12 cellular contexts compared by ENCODE assay signal in the genomic region with DNA sequence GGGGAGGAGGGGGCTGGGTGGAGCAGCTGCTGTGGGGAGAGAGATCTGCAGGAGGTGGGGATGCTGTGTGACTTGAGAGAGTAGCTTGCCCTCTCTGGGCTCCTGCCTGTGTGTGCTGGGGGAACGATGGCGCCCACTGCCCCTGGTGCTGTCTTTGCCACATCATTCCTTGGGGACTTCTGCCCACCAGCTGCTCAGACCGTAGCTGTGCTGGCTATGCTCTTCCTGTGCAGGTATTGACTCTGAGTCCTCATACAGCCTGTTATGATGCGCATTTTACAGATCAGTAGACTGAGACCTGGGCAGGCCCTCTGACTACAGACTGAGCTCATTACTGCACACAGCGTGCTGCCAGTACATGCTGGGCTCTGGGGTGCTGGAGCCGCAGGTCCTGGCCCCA. TPM values are rescaled to one million over a fixed set of nuclear protein-coding genes. Genes with fewer than 3 reads are reported as not detected.
DNase-seq lines count a peak whose midpoint lies in the region; ATAC-seq, FAIRE-seq and TF ChIP-seq lines count a peak whose summit lies in the region.
"Had no signal": no experiment of that assay in that cellular context is flagged by ENCODE, and none has a peak within 500 bp of the region (broad histone marks: within the 10 kb centered on the region; RNA-seq: fewer than 3 reads in every experiment).

No MANE protein-coding gene starts in this region.

- CTCF ChIA-PET in activated CD8-positive, alpha-beta T cell treated with anti-CD3 and anti-CD28 coated beads for 36 hours (lab: Charles Lee), result interaction anchor here (0.7 to 3.5 kb wide), 3 partner anchors 10 to 68 kb away, joined by 3 to 16 read pairs (median 4); partner anchors contain the start of genes DNM2 and QTRT1

- H3K9me3 ChIP-seq in kidney (ENCODE audit: control insufficient read depth in 1 of 2, low read length in 2 of 2) (no peaks in the 10 kb centered on the region), gastrocnemius medialis (no peaks in the 10 kb centered on the region)

- no peak overlapping the region for H3K4me3 Mint-ChIP-seq in GM23338
- no peak overlapping the region for H3K4me3 Mint-ChIP-seq in activated CD8-positive, alpha-beta T cell treated with anti-CD3 and anti-CD28 coated beads for 36 hours

- H3K4me2 ChIP-seq in GM23338, result no peak overlapping the region
- H3K4me2 ChIP-seq: KMS-11 had no signal

- no peak for ATAC-seq in GM23338
- ATAC-seq in activated CD8-positive, alpha-beta T cell treated with anti-CD3 and anti-CD28 coated beads for 36 hours, result no peak
- ATAC-seq in gastrocnemius medialis, result peak in 1 of 2 donors; percentile 6
- no peak for ATAC-seq in GM19452 (IDR thresholded peaks at IDR 0.05; ENCODE audit: unreplicated experiment)
- no peak for ATAC-seq in GM21360 (IDR thresholded peaks at IDR 0.05; ENCODE audit: unreplicated experiment)

- peaks cover 4% of the 10 kb centered on the region for H3K27me3 Mint-ChIP-seq in GM23338 (ENCODE audit: insufficient read depth, low read depth, poor library complexity)
- H3K27me3 Mint-ChIP-seq in activated CD8-positive, alpha-beta T cell treated with anti-CD3 and anti-CD28 coated beads for 36 hours, result no peaks in the 10 kb centered on the region

- H3K27ac ChIP-seq in GM23338 (ENCODE audit: low read depth) (peak overlapping the region; percentile 78; the same call in 1 of the 2 replicates), kidney (ENCODE audit: low read depth in 2 of 2, low read length in 2 of 2) (peak overlapping the region; percentile 82 to 86), gastrocnemius medialis (peak overlapping the region; percentile 75 to 85 (median 82))
- H3K27ac ChIP-seq: KMS-11 had no signal

- no peak for FAIRE-seq in kidney (lab: Jason Lieb, UNC)

- no peaks in the 10 kb centered on the region for H3K79me2 ChIP-seq in GM23338 (replicated peaks; ENCODE audit: insufficient read depth)

- TF ChIP-seq CTCF in GM23338 (conservative IDR thresholded peaks at IDR 0.05; ENCODE audit: low read depth in 2 of 2), result no peak
- TF ChIP-seq CTCF in activated CD8-positive, alpha-beta T cell treated with anti-CD3 and anti-CD28 coated beads for 36 hours (IDR thresholded peaks at IDR 0.05), result no peak
- no peak for TF ChIP-seq CTCF in kidney (IDR thresholded peaks at IDR 0.05; ENCODE audit: borderline replicate concordance, extremely low read depth, insufficient read depth)
- TF ChIP-seq CTCF in gastrocnemius medialis (IDR thresholded peaks at IDR 0.05 in 4 of 5, conservative IDR thresholded peaks at IDR 0.05 in 1 of 5), result no peak

- H3K9me3 Mint-ChIP-seq in GM23338, result no peaks in the 10 kb centered on the region
- H3K9me3 Mint-ChIP-seq in activated CD8-positive, alpha-beta T cell treated with anti-CD3 and anti-CD28 coated beads for 36 hours, result no peaks in the 10 kb centered on the region

- H3K9me2 ChIP-seq in GM23338 (ENCODE audit: insufficient read depth), result no peaks in the 10 kb centered on the region

- POLR2A ChIA-PET in activated CD8-positive, alpha-beta T cell treated with anti-CD3 and anti-CD28 coated beads for 36 hours (lab: Charles Lee), result interaction anchor here (0.9 to 1.6 kb wide), 2 partner anchors 15 to 51 kb away, joined by 5 to 8 read pairs; partner anchors contain the start of gene DNM2

- peaks cover 21% of the 10 kb centered on the region for H3K4me1 Mint-ChIP-seq in GM23338
- peaks cover 19% of the 10 kb centered on the region for H3K4me1 Mint-ChIP-seq in activated CD8-positive, alpha-beta T cell treated with anti-CD3 and anti-CD28 coated beads for 36 hours (ENCODE audit: low read depth)

- peaks cover 3% of the 10 kb centered on the region; the same call in 1 of the 2 replicates for H3F3A ChIP-seq in GM23338 (replicated peaks; ENCODE audit: low read depth)

- H3K4me1 ChIP-seq in GM23338 (ENCODE audit: insufficient read depth), result no peaks in the 10 kb centered on the region
- peaks cover 56 to 64% of the 10 kb centered on the region in 2 donors for H3K4me1 ChIP-seq in kidney (ENCODE audit: control insufficient read depth in 1 of 2, insufficient read depth in 1 of 2, low read depth in 1 of 2, low read length in 2 of 2)
- peaks cover 43 to 50% of the 10 kb centered on the region in 2 donors for H3K4me1 ChIP-seq in gastrocnemius medialis

- H3K36me3 ChIP-seq in GM23338 (ENCODE audit: insufficient read depth) (peaks cover 4% of the 10 kb centered on the region), kidney (ENCODE audit: control insufficient read depth in 1 of 2, insufficient read depth in 2 of 2, low read length in 2 of 2) (peaks cover 3 to 8% of the 10 kb centered on the region in 2 donors), gastrocnemius medialis (peaks cover 0 to 16% of the 10 kb centered on the region in 2 donors)

- H2AFZ ChIP-seq in GM23338, result no peak overlapping the region

- in situ Hi-C loops in gastrocnemius medialis (cut with MboI; ENCODE audit: low sequenced_read_pairs in 4 of 4), result loop anchor here in 1 of 4 donors (5.0 kb wide), 1 partner anchor 52 kb away; the partner anchor contains the start of gene DNM2

- H4K20me1 ChIP-seq in GM23338 (replicated peaks; ENCODE audit: insufficient read depth), result no peaks in the 10 kb centered on the region; the same call in none of the 2 replicates

- DNase-seq in GM23338 (ENCODE audit: low spot score), result no peak
- no peak for DNase-seq in activated CD8-positive, alpha-beta T cell treated with anti-CD3 and anti-CD28 coated beads for 36 hours
- no peak for DNase-seq in kidney
- DNase-seq in gastrocnemius medialis, result no peak
- DNase-seq in hepatic stellate cell (ENCODE audit: low spot score), result no peak
- no peak for DNase-seq in amygdala (lab: John Stamatoyannopoulos, UW)
- DNase-seq: NCI-H2171 treated with DMSO at 0.1 percent for 48 hours; SIG-M5; stimulated activated CD4-positive, alpha-beta T cell treated with anti-CD3 and anti-CD28 coated beads, Interleukin-4, amount 100 ng/mL, for 24 hours had no signal

- H3K27me3 ChIP-seq in GM23338 (ENCODE audit: insufficient read depth) (no peaks in the 10 kb centered on the region), gastrocnemius medialis (no peaks in the 10 kb centered on the region)

- intact Hi-C loops in activated CD8-positive, alpha-beta T cell treated with anti-CD3 and anti-CD28 coated beads for 36 hours (cut with micrococcal nuclease), result no loop called here
- intact Hi-C loops in kidney (cut with DNase I), result no loop called here
- intact Hi-C loops in gastrocnemius medialis (cut with DNase I; ENCODE audit: low total_unique reads), result loop anchor here (1.0 kb wide), 2 partner anchors 52 to 95 kb away; no protein-coding TSS in a partner anchor

- peak overlapping the region in 1 of 2 donors; percentile 21 for H3K9ac ChIP-seq in kidney (ENCODE audit: low read length in 2 of 2)
- H3K9ac ChIP-seq: KMS-11 had no signal

- no peak for TF ChIP-seq POLR2A in gastrocnemius medialis (IDR thresholded peaks at IDR 0.05)

- H3K4me3 ChIP-seq in GM23338, result no peak overlapping the region
- peak overlapping the region in 1 of 2 donors; percentile 41 for H3K4me3 ChIP-seq in kidney (ENCODE audit: low read length in 2 of 2)
- H3K4me3 ChIP-seq in gastrocnemius medialis, result no peak overlapping the region

- peak overlapping the region; percentile 44; the same call in 1 of the 2 replicates for H3K27ac Mint-ChIP-seq in GM23338
- H3K27ac Mint-ChIP-seq in activated CD8-positive, alpha-beta T cell treated with anti-CD3 and anti-CD28 coated beads for 36 hours, result peak overlapping the region; percentile 57

- H3K36me3 Mint-ChIP-seq in GM23338 (ENCODE audit: low read depth), result peaks cover 15% of the 10 kb centered on the region
- peaks cover 12% of the 10 kb centered on the region for H3K36me3 Mint-ChIP-seq in activated CD8-positive, alpha-beta T cell treated with anti-CD3 and anti-CD28 coated beads for 36 hours (ENCODE audit: low read depth)

TF ChIP-seq in GM23338, 12 proteins besides CTCF, POLR2A, EP300 and RAD21 (continues in another document):
- TF ChIP-seq ETS1 (IDR thresholded peaks at IDR 0.05) (no peak), POLR2AphosphoS5 (IDR thresholded peaks at IDR 0.05; ENCODE audit: low read depth) (no peak)
- TF ChIP-seq, protein P1, sequence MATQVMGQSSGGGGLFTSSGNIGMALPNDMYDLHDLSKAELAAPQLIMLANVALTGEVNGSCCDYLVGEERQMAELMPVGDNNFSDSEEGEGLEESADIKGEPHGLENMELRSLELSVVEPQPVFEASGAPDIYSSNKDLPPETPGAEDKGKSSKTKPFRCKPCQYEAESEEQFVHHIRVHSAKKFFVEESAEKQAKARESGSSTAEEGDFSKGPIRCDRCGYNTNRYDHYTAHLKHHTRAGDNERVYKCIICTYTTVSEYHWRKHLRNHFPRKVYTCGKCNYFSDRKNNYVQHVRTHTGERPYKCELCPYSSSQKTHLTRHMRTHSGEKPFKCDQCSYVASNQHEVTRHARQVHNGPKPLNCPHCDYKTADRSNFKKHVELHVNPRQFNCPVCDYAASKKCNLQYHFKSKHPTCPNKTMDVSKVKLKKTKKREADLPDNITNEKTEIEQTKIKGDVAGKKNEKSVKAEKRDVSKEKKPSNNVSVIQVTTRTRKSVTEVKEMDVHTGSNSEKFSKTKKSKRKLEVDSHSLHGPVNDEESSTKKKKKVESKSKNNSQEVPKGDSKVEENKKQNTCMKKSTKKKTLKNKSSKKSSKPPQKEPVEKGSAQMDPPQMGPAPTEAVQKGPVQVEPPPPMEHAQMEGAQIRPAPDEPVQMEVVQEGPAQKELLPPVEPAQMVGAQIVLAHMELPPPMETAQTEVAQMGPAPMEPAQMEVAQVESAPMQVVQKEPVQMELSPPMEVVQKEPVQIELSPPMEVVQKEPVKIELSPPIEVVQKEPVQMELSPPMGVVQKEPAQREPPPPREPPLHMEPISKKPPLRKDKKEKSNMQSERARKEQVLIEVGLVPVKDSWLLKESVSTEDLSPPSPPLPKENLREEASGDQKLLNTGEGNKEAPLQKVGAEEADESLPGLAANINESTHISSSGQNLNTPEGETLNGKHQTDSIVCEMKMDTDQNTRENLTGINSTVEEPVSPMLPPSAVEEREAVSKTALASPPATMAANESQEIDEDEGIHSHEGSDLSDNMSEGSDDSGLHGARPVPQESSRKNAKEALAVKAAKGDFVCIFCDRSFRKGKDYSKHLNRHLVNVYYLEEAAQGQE (IDR thresholded peaks at IDR 0.05; ENCODE audit: unreplicated experiment), result no peak

RNA-seq across cellular contexts. Expression of gene DNM2, which starts 51.1 kb away (rescaled TPM):
- total RNA-seq in GM23338 (2014; rRNA removed; shearing (Covaris generic)), result 107 and 138 TPM in 2 replicates
- polyA plus RNA-seq in GM23338 (2016; fragmentation: Nextera tagmentation; extraction: Ambion mirVana), result 40.0 and 40.7 TPM in 2 replicates
- 100 to 1,000 TPM; 151 to 153 TPM for total RNA-seq in activated CD8-positive, alpha-beta T cell treated with anti-CD3 and anti-CD28 coated beads for 36 hours
- 226 TPM for total RNA-seq in kidney
- polyA plus RNA-seq in kidney (ENCODE audit: insufficient read depth, low read depth, low replicate concordance), result 79.0 TPM
- 100 to 1,000 TPM in 3 of 4 donors, 10 to 100 TPM in 1; 76.2 to 131 (median 108) TPM for total RNA-seq in gastrocnemius medialis
